ENCODE assay signal across 10 cellular contexts in the genomic region with DNA sequence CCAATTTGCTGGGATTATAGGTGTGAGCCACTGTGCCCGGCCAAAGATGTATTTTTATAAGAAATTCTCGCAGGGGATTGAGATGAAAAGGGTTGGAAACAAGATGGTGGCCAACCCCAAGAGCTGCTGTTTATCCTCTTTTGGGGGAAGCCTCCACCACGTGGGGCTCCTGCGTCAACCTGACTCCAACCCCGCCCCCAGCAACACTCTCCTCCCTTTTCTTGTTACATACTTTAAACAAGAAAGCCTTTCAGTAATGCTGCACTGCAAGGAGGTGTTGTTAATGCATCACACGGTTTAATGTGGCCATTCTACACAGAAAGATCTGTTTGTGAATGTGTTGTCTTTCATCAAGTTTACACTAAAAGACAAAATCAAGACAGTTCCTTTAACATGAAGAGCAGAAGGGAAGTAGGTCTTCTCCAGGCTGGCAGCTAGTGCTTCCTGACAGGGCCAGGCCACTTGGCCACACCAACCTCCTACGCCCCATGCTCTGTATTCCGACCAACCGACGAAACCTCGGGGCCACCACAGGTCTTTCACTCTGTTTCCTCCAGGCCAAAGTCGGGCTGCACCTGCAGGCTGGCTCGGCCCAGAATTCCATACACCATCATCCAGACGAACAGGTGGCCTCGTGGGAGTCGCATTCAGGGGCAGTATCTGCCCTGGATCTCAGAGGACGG. TPM values are rescaled to one million over a fixed set of nuclear protein-coding genes. Genes with fewer than 3 reads are reported as not detected.
DNase-seq lines count a peak whose midpoint lies in the region; ATAC-seq and TF ChIP-seq lines count a peak whose summit lies in the region.
"Had no signal": no experiment of that assay in that cellular context is flagged by ENCODE, and none has a peak within 500 bp of the region (broad histone marks: within the 10 kb centered on the region; RNA-seq: fewer than 3 reads in every experiment).

No MANE protein-coding gene starts in this region.

- H2AK5ac ChIP-seq in neuronal stem cell (ENCODE audit: low read depth, low read length), result no peak overlapping the region

- intact Hi-C loops in activated B cell treated with CpG ODN at 0.5 μM for 24 hours (cut with micrococcal nuclease), result loop anchor here (1.0 to 5.0 kb wide), 5 partner anchors 39 to 189 kb away; partner anchors contain the start of genes PRDM15 and ZBTB21

- no peaks in the 10 kb centered on the region for H3K9me3 Mint-ChIP-seq in activated B cell treated with CpG ODN at 0.5 μM for 24 hours

- peaks cover 84% of the 10 kb centered on the region for H3K4me1 Mint-ChIP-seq in activated B cell treated with CpG ODN at 0.5 μM for 24 hours

- no peak overlapping the region for H3K23ac ChIP-seq in neuronal stem cell (ENCODE audit: low read depth, low read length, poor library complexity)

- H3K4me1 ChIP-seq in DOHH2 (ENCODE audit: control insufficient read depth, low read length), result peaks cover 91% of the 10 kb centered on the region
- peaks cover 2 to 13% of the 10 kb centered on the region in 2 donors for H3K4me1 ChIP-seq in neuronal stem cell (ENCODE audit: control insufficient read depth in 2 of 2, insufficient read depth in 1 of 2, low read depth in 1 of 2, low read length in 2 of 2)

- TF ChIP-seq CTCF in DOHH2 (IDR thresholded peaks at IDR 0.05; ENCODE audit: low read depth, low read length, poor library complexity, severe bottlenecking) (no peak), activated B cell treated with CpG ODN at 0.5 μM for 24 hours (IDR thresholded peaks at IDR 0.05) (no peak)

- no peak overlapping the region for H2AFZ ChIP-seq in neuronal stem cell (ENCODE audit: low read length)

- no peak overlapping the region for H2BK120ac ChIP-seq in neuronal stem cell (ENCODE audit: low read depth, low read length)

- H3K14ac ChIP-seq in neuronal stem cell (ENCODE audit: low read length), result no peak overlapping the region

- H3K79me1 ChIP-seq in neuronal stem cell (ENCODE audit: low read depth, low read length), result no peaks in the 10 kb centered on the region

- peak overlapping the region; percentile 17 for H3K18ac ChIP-seq in neuronal stem cell (ENCODE audit: low read length)

- peaks cover 33% of the 10 kb centered on the region for H3F3A ChIP-seq in DOHH2 (ENCODE audit: control insufficient read depth, insufficient read depth)

- H3K4me3 ChIP-seq in DOHH2 (ENCODE audit: low read length), result peak overlapping the region; percentile 79
- no peak overlapping the region for H3K4me3 ChIP-seq in neuronal stem cell (ENCODE audit: low read length in 2 of 2)

- no peaks in the 10 kb centered on the region for H3K9me2 ChIP-seq in DOHH2 (replicated peaks; ENCODE audit: control insufficient read depth, low read length)

- H2BK5ac ChIP-seq in neuronal stem cell (ENCODE audit: low read length), result no peak overlapping the region

- H3K9ac ChIP-seq in neuronal stem cell (ENCODE audit: low read depth, low read length, poor library complexity), result no peak overlapping the region

- peak overlapping the region; percentile 70 for H3K4me3 Mint-ChIP-seq in activated B cell treated with CpG ODN at 0.5 μM for 24 hours

- DNase-seq in activated B cell treated with CpG ODN at 0.5 μM for 24 hours (no peak), neuronal stem cell (ENCODE audit: low spot score) (no peak), COLO668 (lab: John Stamatoyannopoulos, UW; ENCODE audit: unreplicated experiment) (no peak), NCI-H1694 treated with DMSO at 0.1 percent for 48 hours (lab: John Stamatoyannopoulos, UW) (no peak), ecto neural progenitor cell (ENCODE audit: low spot score) (no peak)
- DNase-seq: mesendoderm; stimulated activated CD4-positive, alpha-beta T cell treated with anti-CD3 and anti-CD28 coated beads, Interleukin-4, amount 100 ng/mL, for 4 hours had no signal

- H4K20me1 ChIP-seq in DOHH2 (ENCODE audit: control insufficient read depth, insufficient read depth, low read depth, low read length), result no peaks in the 10 kb centered on the region

- peak; percentile 36 for ATAC-seq in HG02798 (IDR thresholded peaks at IDR 0.05; ENCODE audit: poor library complexity, unreplicated experiment)
- ATAC-seq in activated B cell treated with CpG ODN at 0.5 μM for 24 hours (ENCODE audit: low read depth), result no peak
- no peak for ATAC-seq in HG03469 (IDR thresholded peaks at IDR 0.05; ENCODE audit: unreplicated experiment)

- no peak overlapping the region for H2BK12ac ChIP-seq in neuronal stem cell (ENCODE audit: low read length)

- H3K4ac ChIP-seq in neuronal stem cell (ENCODE audit: low read length), result no peak overlapping the region

- POLR2A ChIA-PET in activated B cell treated with CpG ODN at 0.5 μM for 24 hours (lab: Charles Lee), result interaction anchor here (1.0 to 1.4 kb wide), 8 partner anchors 17 to 145 kb away, joined by 3 to 13 read pairs (median 4); partner anchors contain the start of genes PRDM15 and ZBTB21

- peaks cover 32% of the 10 kb centered on the region for H3K79me2 ChIP-seq in DOHH2 (ENCODE audit: control insufficient read depth, low read length)

- no peak overlapping the region for H4K91ac ChIP-seq in neuronal stem cell (ENCODE audit: low read depth, low read length, poor library complexity)

- H3K36me3 ChIP-seq in DOHH2 (ENCODE audit: control insufficient read depth, low read length) (no peaks in the 10 kb centered on the region; the same call in 1 of the 2 replicates), neuronal stem cell (replicated peaks in 1 of 2; ENCODE audit: control insufficient read depth in 2 of 2, insufficient read depth in 2 of 2, low read length in 2 of 2) (no peaks in the 10 kb centered on the region)

- peak overlapping the region; percentile 93 for H3K27ac ChIP-seq in DOHH2 (ENCODE audit: low read depth, low read length)
- no peak overlapping the region for H3K27ac ChIP-seq in neuronal stem cell (replicated peaks; ENCODE audit: low read length)

- WGBS in neuronal stem cell (ENCODE audit: extremely low coverage in 2 of 2, insufficient read length in 2 of 2, insufficient replicate concordance in 1 of 2), 2 donors, result no CpG with 5 or more reads among the region's 17 CpGs

- H3K36me3 Mint-ChIP-seq in activated B cell treated with CpG ODN at 0.5 μM for 24 hours (ENCODE audit: low read depth), result no peaks in the 10 kb centered on the region

- no peak overlapping the region for H2BK15ac ChIP-seq in neuronal stem cell (ENCODE audit: low read length)

- H3K27me3 ChIP-seq in DOHH2 (ENCODE audit: control insufficient read depth, low read length) (no peaks in the 10 kb centered on the region), neuronal stem cell (ENCODE audit: control insufficient read depth in 3 of 3, insufficient read depth in 3 of 3, low read depth in 1 of 3, low read length in 3 of 3) (no peaks in the 10 kb centered on the region)

- H3K4me2 ChIP-seq in DOHH2 (ENCODE audit: low read length) (peak overlapping the region; percentile 84), neuronal stem cell (ENCODE audit: insufficient read depth, low read length, poor library complexity, severe bottlenecking) (no peak overlapping the region)

- H3K9me3 ChIP-seq in DOHH2 (ENCODE audit: control insufficient read depth, insufficient read depth, low read length), result no peaks in the 10 kb centered on the region
- no peaks in the 10 kb centered on the region for H3K9me3 ChIP-seq in neuronal stem cell (replicated peaks in 1 of 2; ENCODE audit: control insufficient read depth in 2 of 2, insufficient read depth in 1 of 2, low read depth in 1 of 2, low read length in 2 of 2)

- H3K27me3 Mint-ChIP-seq in activated B cell treated with CpG ODN at 0.5 μM for 24 hours, result no peaks in the 10 kb centered on the region

- peak overlapping the region; percentile 79 for H3K27ac Mint-ChIP-seq in activated B cell treated with CpG ODN at 0.5 μM for 24 hours

- no peak overlapping the region for H4K8ac ChIP-seq in neuronal stem cell (ENCODE audit: low read depth, low read length)

- CTCF ChIA-PET in activated B cell treated with CpG ODN at 0.5 μM for 24 hours (lab: Charles Lee), result no interaction called here

RNA-seq across cellular contexts. Expression of gene C2CD2, which starts 25.9 kb away (rescaled TPM):
- 6.7 TPM in 2 replicates for total RNA-seq in activated B cell treated with CpG ODN at 0.5 μM for 24 hours
- polyA plus RNA-seq in neuronal stem cell (2013, experiment 1 of 2), result 9.9 TPM
- 10.7 TPM for polyA plus RNA-seq in neuronal stem cell (2013, experiment 2 of 2)

RNA-seq across cellular contexts. Expression of gene PRDM15, which starts 48.7 kb away (rescaled TPM):
- total RNA-seq in activated B cell treated with CpG ODN at 0.5 μM for 24 hours, result 12.8 and 13.6 TPM in 2 replicates
- polyA plus RNA-seq in neuronal stem cell (2013, experiment 1 of 2), result 4.5 TPM
- 4.3 TPM for polyA plus RNA-seq in neuronal stem cell (2013, experiment 2 of 2)
